In the genomic region with DNA sequence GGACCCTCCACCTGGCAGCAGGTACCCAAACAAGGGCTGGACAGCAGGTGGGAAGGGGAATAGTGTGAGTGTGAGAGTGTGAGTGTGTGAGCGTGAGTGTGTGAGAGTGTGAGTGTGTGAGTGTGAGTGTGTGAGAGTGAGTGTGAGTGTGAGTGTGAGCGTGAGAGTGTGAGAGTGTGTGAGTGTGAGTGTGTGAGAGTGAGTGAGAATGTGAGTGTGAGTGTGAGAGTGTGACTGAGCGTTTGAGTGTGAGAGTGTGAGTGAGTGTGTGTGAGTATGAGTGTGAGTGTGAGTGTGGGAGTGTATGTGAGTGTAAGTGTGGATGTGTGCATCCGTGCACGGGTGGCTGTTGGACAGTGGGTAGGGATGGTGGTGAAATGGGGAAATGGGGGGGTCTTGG, we compare ENCODE assay signal across 8 cellular contexts. TPM values are rescaled to one million over a fixed set of nuclear protein-coding genes. Genes with fewer than 3 reads are reported as not detected.
A peak's percentile ranks its signal among the peaks of the same experiment; 100 is the strongest.
DNase-seq lines count a peak whose midpoint lies in the region; ATAC-seq and TF ChIP-seq lines count a peak whose summit lies in the region.

No MANE protein-coding gene starts in this region.

- no peak overlapping the region for H2AFZ ChIP-seq in ACC112 (ENCODE audit: low read length, unreplicated experiment)

- H3K79me2 ChIP-seq in ACC112 (ENCODE audit: control insufficient read depth, insufficient read depth, low read length, unreplicated experiment): no peaks in the 10 kb centered on the region

- H3K9me3 Mint-ChIP-seq in nephron progenitor cell: no peaks in the 10 kb centered on the region

- H3K27ac Mint-ChIP-seq in nephron progenitor cell: peak overlapping the region; percentile 16

- H3K4me3 ChIP-seq in ACC112 (ENCODE audit: low read depth, low read length) (peak overlapping the region; percentile 72), MG63 (peak overlapping the region; percentile 10; the same call in 1 of the 2 replicates), endocrine pancreas (ENCODE audit: control insufficient read depth, insufficient read depth, low read length) (peak overlapping the region; percentile 79)

- peaks cover 68% of the 10 kb centered on the region for H3K4me1 Mint-ChIP-seq in nephron progenitor cell

- H3K27me3 ChIP-seq in ACC112 (ENCODE audit: insufficient read depth, low read length) (no peaks in the 10 kb centered on the region), MG63 (no peaks in the 10 kb centered on the region), endocrine pancreas (ENCODE audit: control insufficient read depth, insufficient read depth, low read length) (no peaks in the 10 kb centered on the region)

- ATAC-seq in HG03342 (IDR thresholded peaks at IDR 0.05; ENCODE audit: unreplicated experiment) (no peak), HG03432 (IDR thresholded peaks at IDR 0.05; ENCODE audit: unreplicated experiment) (no peak)

- TF ChIP-seq CTCF in nephron progenitor cell (IDR thresholded peaks at IDR 0.05): no peak

- H3K27me3 Mint-ChIP-seq in nephron progenitor cell (ENCODE audit: low read depth, poor library complexity): peaks cover 6% of the 10 kb centered on the region

- H3K4me3 Mint-ChIP-seq in nephron progenitor cell: peak overlapping the region; percentile 28

- H3K36me3 Mint-ChIP-seq in nephron progenitor cell (ENCODE audit: low read depth): no peaks in the 10 kb centered on the region

- DNase-seq in MG63 (no peak), nephron progenitor cell (no peak), NCI-H1930 (lab: John Stamatoyannopoulos, UW) (no peak)
- DNase-seq in effector CD4-positive, alpha-beta T cell: no peak

- H3K9me3 ChIP-seq in MG63 (no peaks in the 10 kb centered on the region), endocrine pancreas (ENCODE audit: control insufficient read depth, low read length) (no peaks in the 10 kb centered on the region)

- H3K9ac ChIP-seq in endocrine pancreas (ENCODE audit: control insufficient read depth, insufficient read depth, low read length): peak overlapping the region; percentile 97

- peak overlapping the region; percentile 92 for H3K27ac ChIP-seq in ACC112 (ENCODE audit: low read depth, low read length)

- H3K36me3 ChIP-seq in ACC112 (ENCODE audit: insufficient read depth, low read length) (no peaks in the 10 kb centered on the region), MG63 (no peaks in the 10 kb centered on the region), endocrine pancreas (ENCODE audit: control insufficient read depth, insufficient read depth, low read length) (no peaks in the 10 kb centered on the region)

- peaks cover 64% of the 10 kb centered on the region for H3K4me1 ChIP-seq in ACC112 (ENCODE audit: control insufficient read depth, insufficient read depth, low read length, unreplicated experiment)
- H3K4me1 ChIP-seq in endocrine pancreas (ENCODE audit: control insufficient read depth, insufficient read depth, low read length): no peaks in the 10 kb centered on the region

RNA-seq across cellular contexts. Expression of gene ADGRG1, which starts 0.4 kb away (rescaled TPM):
- 1.4 and 1.6 TPM in 2 replicates for total RNA-seq in MG63 (2014; rRNA removed; shearing (Covaris generic); ENCODE audit: low replicate concordance)

RNA-seq across cellular contexts. Expression of gene ADGRG3, which starts 39.3 kb away (rescaled TPM):
- total RNA-seq in MG63 (2014; rRNA removed; shearing (Covaris generic); ENCODE audit: low replicate concordance): not detected in 2 replicates

Comparison
In these comparisons a context has a peak if more than half of its experiments do, and no peak if none do; other contexts are left out.
1. H3K4me3 ChIP-seq: peak in every context shown above with its lines; median percentile 79 in endocrine pancreas; 72 in ACC112; 10 in MG63.